ENCODE assay signal across 8 cellular contexts in genomic region chr16:30747331-30747730, GRCh38. TPM values are rescaled to one million over a fixed set of nuclear protein-coding genes. Genes with fewer than 3 reads are reported as not detected.
DNase-seq lines count a peak whose midpoint lies in the region; ATAC-seq and TF ChIP-seq lines count a peak whose summit lies in the region.

No MANE protein-coding gene starts in this region.

- no peak for TF ChIP-seq CTCF in heart left ventricle (IDR thresholded peaks at IDR 0.05)
- no peak for TF ChIP-seq CTCF in ascending aorta (IDR thresholded peaks at IDR 0.05)
- TF ChIP-seq CTCF in right lobe of liver (IDR thresholded peaks at IDR 0.05), result no peak
- TF ChIP-seq CTCF in upper lobe of right lung (IDR thresholded peaks at IDR 0.05), result no peak

- peaks cover 0 to 46% (median 36%) of the 10 kb centered on the region in 9 donors for H3K36me3 ChIP-seq in heart left ventricle
- H3K36me3 ChIP-seq in ascending aorta, result peaks cover 17% of the 10 kb centered on the region in 2 donors
- H3K36me3 ChIP-seq in right lobe of liver, result peaks cover 0 to 12% (median 5%) of the 10 kb centered on the region in 4 donors
- H3K36me3 ChIP-seq in upper lobe of right lung, result peaks cover 46% of the 10 kb centered on the region

- H3K9me3 ChIP-seq in heart left ventricle (no peaks in the 10 kb centered on the region), ascending aorta (no peaks in the 10 kb centered on the region), right lobe of liver (no peaks in the 10 kb centered on the region), upper lobe of right lung (no peaks in the 10 kb centered on the region)

- ATAC-seq in heart left ventricle (no peak), Right ventricle myocardium superior (ENCODE audit: poor library complexity) (no peak), right lobe of liver (no peak), upper lobe of right lung (no peak), HG03175 (IDR thresholded peaks at IDR 0.05; ENCODE audit: unreplicated experiment) (no peak)

- DNase-seq in heart left ventricle, result no peak
- DNase-seq in Right ventricle myocardium superior, result no peak
- no peak for DNase-seq in ascending aorta (ENCODE audit: low spot score in 2 of 2)
- DNase-seq in right lobe of liver, result no peak
- no peak for DNase-seq in upper lobe of right lung
- DNase-seq in cortex of kidney (lab: John Stamatoyannopoulos, UW), result no peak
- DNase-seq in COR-L47 (lab: John Stamatoyannopoulos, UW), result no peak

- H3K4me1 ChIP-seq in heart left ventricle (peaks cover 0 to 20% (median 5%) of the 10 kb centered on the region in 12 donors), ascending aorta (peaks cover 7 to 8% of the 10 kb centered on the region in 2 donors), right lobe of liver (peaks cover 0 to 19% (median 9%) of the 10 kb centered on the region in 4 donors), upper lobe of right lung (peaks cover 7% of the 10 kb centered on the region)

- H3K4me3 ChIP-seq in heart left ventricle, result peak overlapping the region in 9 of 12 donors; percentile 64 to 97 (median 79)
- H3K4me3 ChIP-seq in ascending aorta, result peak overlapping the region; percentile 64 to 99
- H3K4me3 ChIP-seq in right lobe of liver, result peak overlapping the region in 1 of 3 donors; percentile 73
- H3K4me3 ChIP-seq in upper lobe of right lung, result peak overlapping the region; percentile 70

- intact Hi-C loops in heart left ventricle (cut with DNase I), result loop anchor here in 1 of 10 donors (5.0 to 10.0 kb wide), 2 partner anchors 50 to 167 kb away; partner anchors contain the start of gene SRCAP
- intact Hi-C loops in Right ventricle myocardium superior (cut with DNase I), result no loop called here
- intact Hi-C loops in ascending aorta (cut with DNase I), result loop anchor here (5.0 kb wide), 1 partner anchor 90 kb away; the partner anchor contains the start of gene FBRS
- intact Hi-C loops in right lobe of liver (cut with DNase I), result no loop called here
- intact Hi-C loops in upper lobe of right lung (cut with DNase I), result no loop called here

- TF ChIP-seq POLR2A in heart left ventricle (IDR thresholded peaks at IDR 0.05) (no peak), right lobe of liver (IDR thresholded peaks at IDR 0.05) (no peak)

- WGBS in heart left ventricle, 4 donors, result 46 to 59% (median 52%) methylated on average over 3 of the region's 3 CpGs
- WGBS in right lobe of liver (ENCODE audit: insufficient coverage, low coverage, low lambda C conversion rate, missing lambda C conversion rate), result 36% methylated on average over 3 of the region's 3 CpGs

- peak overlapping the region in 10 of 12 donors; percentile 59 to 84 (median 76) for H3K27ac ChIP-seq in heart left ventricle
- peak overlapping the region; percentile 87 for H3K27ac ChIP-seq in ascending aorta
- peak overlapping the region; percentile 61 to 71 (median 68) for H3K27ac ChIP-seq in right lobe of liver
- H3K27ac ChIP-seq in upper lobe of right lung, result peak overlapping the region; percentile 78

- no peaks in the 10 kb centered on the region for H3K27me3 ChIP-seq in heart left ventricle
- no peaks in the 10 kb centered on the region for H3K27me3 ChIP-seq in ascending aorta
- no peaks in the 10 kb centered on the region for H3K27me3 ChIP-seq in right lobe of liver
- H3K27me3 ChIP-seq in upper lobe of right lung, result no peaks in the 10 kb centered on the region

RNA-seq across cellular contexts. Expression of gene PHKG2, which starts 0.9 kb away (rescaled TPM):
- total RNA-seq in heart left ventricle (10 to 100 TPM; 13.5 to 26.7 (median 17.9) TPM), Right ventricle myocardium superior (13.4 TPM), ascending aorta (78.8 TPM), right lobe of liver (10 to 100 TPM; 17.1 to 22.1 (median 18.4) TPM), upper lobe of right lung (26.0 TPM)
- 10 to 100 TPM; 19.5 to 37.7 TPM for polyA plus RNA-seq in heart left ventricle

RNA-seq across cellular contexts. Expression of gene CFAP119, which starts 14.5 kb away (rescaled TPM):
- total RNA-seq in heart left ventricle, result 1 to 10 TPM in 4 of 9 donors, under 1 TPM in 5; 0.48 to 1.8 (median 0.95) TPM
- polyA plus RNA-seq in heart left ventricle, result 1 to 10 TPM; 1.4 to 2.1 TPM
- total RNA-seq in Right ventricle myocardium superior, result 0.46 TPM
- total RNA-seq in ascending aorta, result not detected
- 1 to 10 TPM in 1 of 6 experiments, under 1 TPM in 4, not detected in 1; 0.19 to 1.8 (median 0.29) TPM for total RNA-seq in right lobe of liver
- 5.5 TPM for total RNA-seq in upper lobe of right lung

RNA-seq across cellular contexts. Expression of gene RNF40, which starts 14.8 kb away (rescaled TPM):
- 10 to 100 TPM; 29.3 to 62.0 (median 50.3) TPM for total RNA-seq in heart left ventricle
- 10 to 100 TPM; 31.3 to 66.9 TPM for polyA plus RNA-seq in heart left ventricle
- total RNA-seq in Right ventricle myocardium superior, result 29.4 TPM
- total RNA-seq in ascending aorta, result 66.3 TPM
- total RNA-seq in right lobe of liver, result 10 to 100 TPM; 34.3 to 56.8 (median 46.7) TPM
- total RNA-seq in upper lobe of right lung, result 93.6 TPM

RNA-seq across cellular contexts. Expression of gene ZNF629, which starts 39.7 kb away (rescaled TPM):
- total RNA-seq in heart left ventricle (10 to 100 TPM; 14.3 to 30.9 (median 22.7) TPM), Right ventricle myocardium superior (16.5 TPM), ascending aorta (12.3 TPM), right lobe of liver (1 to 10 TPM; 3.7 to 4.8 (median 4.3) TPM), upper lobe of right lung (13.3 TPM)
- 10 to 100 TPM; 11.2 to 14.9 TPM for polyA plus RNA-seq in heart left ventricle

RNA-seq across cellular contexts. Expression of gene SRCAP, which starts 48.4 kb away (rescaled TPM):
- 10 to 100 TPM; 30.2 to 51.2 (median 44.7) TPM for total RNA-seq in heart left ventricle
- 10 to 100 TPM; 22.9 to 23.8 TPM for polyA plus RNA-seq in heart left ventricle
- total RNA-seq in Right ventricle myocardium superior, result 36.7 TPM
- total RNA-seq in ascending aorta, result 24.5 TPM
- total RNA-seq in right lobe of liver, result 10 to 100 TPM; 12.1 to 31.3 (median 22.6) TPM
- total RNA-seq in upper lobe of right lung, result 66.6 TPM
